ENCODE assay signal across 1 cellular context in the genomic region with DNA sequence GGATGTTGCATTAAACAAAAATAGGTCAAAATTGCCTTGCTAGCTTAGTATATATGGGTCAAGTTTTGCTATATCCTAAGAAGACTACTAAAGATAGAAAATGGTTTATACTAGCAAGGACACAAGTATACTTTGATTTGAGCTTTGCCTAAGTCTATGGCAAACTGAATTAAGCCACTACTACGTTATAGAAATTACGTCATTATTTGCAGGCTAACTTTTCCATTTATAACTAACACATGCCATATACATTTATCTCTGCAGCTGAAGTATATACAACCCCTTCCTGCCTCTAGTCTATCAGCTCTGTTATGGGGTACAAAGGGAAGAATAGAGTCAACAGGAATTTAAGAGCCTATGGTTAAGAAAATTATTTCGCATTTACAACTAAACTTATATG.
TF ChIP-seq lines count a peak whose summit lies in the region.

No MANE protein-coding gene starts in this region.

TF ChIP-seq in IMR-90, 13 proteins besides CTCF, POLR2A, EP300 and RAD21:
- TF ChIP-seq BHLHE40 (IDR thresholded peaks at IDR 0.05; ENCODE audit: low read depth, low read length) (no peak), MAZ (IDR thresholded peaks at IDR 0.05; ENCODE audit: borderline replicate concordance, low read depth, low read length) (no peak), NFE2L2 (IDR thresholded peaks at IDR 0.05; ENCODE audit: low read depth, low read length) (no peak), FOS (IDR thresholded peaks at IDR 0.05; ENCODE audit: low read depth, low read length) (no peak), MXI1 (IDR thresholded peaks at IDR 0.05; ENCODE audit: borderline replicate concordance, low read depth, low read length) (no peak), MAFK (IDR thresholded peaks at IDR 0.05; ENCODE audit: low read depth, low read length) (no peak), CEBPB (IDR thresholded peaks at IDR 0.05; ENCODE audit: low read depth, low read length) (no peak), RFX5 (IDR thresholded peaks at IDR 0.05; ENCODE audit: low read depth, low read length) (no peak), RCOR1 (IDR thresholded peaks at IDR 0.05; ENCODE audit: insufficient replicate concordance, low read length) (no peak), SMC3 (IDR thresholded peaks at IDR 0.05; ENCODE audit: low read depth, low read length) (no peak), CHD1 (IDR thresholded peaks at IDR 0.05; ENCODE audit: low read depth, low read length) (no peak)
- TF ChIP-seq, protein P1, sequence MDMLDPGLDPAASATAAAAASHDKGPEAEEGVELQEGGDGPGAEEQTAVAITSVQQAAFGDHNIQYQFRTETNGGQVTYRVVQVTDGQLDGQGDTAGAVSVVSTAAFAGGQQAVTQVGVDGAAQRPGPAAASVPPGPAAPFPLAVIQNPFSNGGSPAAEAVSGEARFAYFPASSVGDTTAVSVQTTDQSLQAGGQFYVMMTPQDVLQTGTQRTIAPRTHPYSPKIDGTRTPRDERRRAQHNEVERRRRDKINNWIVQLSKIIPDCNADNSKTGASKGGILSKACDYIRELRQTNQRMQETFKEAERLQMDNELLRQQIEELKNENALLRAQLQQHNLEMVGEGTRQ (IDR thresholded peaks at IDR 0.05; ENCODE audit: low read depth, low read length) = no peak
- TF ChIP-seq, protein P2, sequence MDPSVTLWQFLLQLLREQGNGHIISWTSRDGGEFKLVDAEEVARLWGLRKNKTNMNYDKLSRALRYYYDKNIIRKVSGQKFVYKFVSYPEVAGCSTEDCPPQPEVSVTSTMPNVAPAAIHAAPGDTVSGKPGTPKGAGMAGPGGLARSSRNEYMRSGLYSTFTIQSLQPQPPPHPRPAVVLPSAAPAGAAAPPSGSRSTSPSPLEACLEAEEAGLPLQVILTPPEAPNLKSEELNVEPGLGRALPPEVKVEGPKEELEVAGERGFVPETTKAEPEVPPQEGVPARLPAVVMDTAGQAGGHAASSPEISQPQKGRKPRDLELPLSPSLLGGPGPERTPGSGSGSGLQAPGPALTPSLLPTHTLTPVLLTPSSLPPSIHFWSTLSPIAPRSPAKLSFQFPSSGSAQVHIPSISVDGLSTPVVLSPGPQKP (IDR thresholded peaks at IDR 0.05; ENCODE audit: borderline replicate concordance, low read depth, low read length) = no peak
TF ChIP-seq in IMR-90: peak in this region for 0.
